Comparison of ENCODE assay signal across 8 cellular contexts in genomic region chr2:96532641-96533291, GRCh38. TPM values are rescaled to one million over a fixed set of nuclear protein-coding genes. Genes with fewer than 3 reads are reported as not detected.
A peak's percentile ranks its signal among the peaks of the same experiment; 100 is the strongest.
DNase-seq lines count a peak whose midpoint lies in the region; ATAC-seq and TF ChIP-seq lines count a peak whose summit lies in the region.

No MANE protein-coding gene starts in this region.

- H3K27ac Mint-ChIP-seq in GM23338 = no peak overlapping the region
- peak overlapping the region; percentile 90 for H3K27ac Mint-ChIP-seq in activated CD8-positive, alpha-beta T cell treated with anti-CD3 and anti-CD28 coated beads for 36 hours

- DNase-seq in GM23338 (ENCODE audit: low spot score) = no peak
- DNase-seq in activated CD8-positive, alpha-beta T cell treated with anti-CD3 and anti-CD28 coated beads for 36 hours = no peak
- DNase-seq in left ventricle myocardium superior = peak; percentile 32
- no peak for DNase-seq in dedifferentiated amniotic fluid mesenchymal stem cell (ENCODE audit: extremely low spot score)
- DNase-seq in NCI-H1930 (lab: John Stamatoyannopoulos, UW) = no peak
- no peak for DNase-seq in T1000 (lab: John Stamatoyannopoulos, UW)

- peaks cover 29% of the 10 kb centered on the region for H3K4me1 ChIP-seq in GM23338 (ENCODE audit: insufficient read depth)

- POLR2A ChIA-PET in activated CD8-positive, alpha-beta T cell treated with anti-CD3 and anti-CD28 coated beads for 36 hours (lab: Charles Lee) = interaction anchor here (0.7 to 23.0 kb wide), 5 partner anchors 14 to 324 kb away, joined by 3 to 438 read pairs (median 4); partner anchors contain the start of genes ARID5A and STARD7

- peak overlapping the region; percentile 92; the same call in 1 of the 2 replicates for H3K4me2 ChIP-seq in GM23338

- no peaks in the 10 kb centered on the region for H3K36me3 Mint-ChIP-seq in GM23338 (ENCODE audit: low read depth)
- peaks cover 3% of the 10 kb centered on the region for H3K36me3 Mint-ChIP-seq in activated CD8-positive, alpha-beta T cell treated with anti-CD3 and anti-CD28 coated beads for 36 hours (ENCODE audit: low read depth)

- H3K27me3 Mint-ChIP-seq in GM23338 (ENCODE audit: insufficient read depth, low read depth, poor library complexity) = peaks cover 20% of the 10 kb centered on the region
- H3K27me3 Mint-ChIP-seq in activated CD8-positive, alpha-beta T cell treated with anti-CD3 and anti-CD28 coated beads for 36 hours = no peaks in the 10 kb centered on the region

- no peaks in the 10 kb centered on the region for H3K79me2 ChIP-seq in GM23338 (replicated peaks; ENCODE audit: insufficient read depth)

- no peaks in the 10 kb centered on the region for H3K36me3 ChIP-seq in GM23338 (ENCODE audit: insufficient read depth)

- H2AFZ ChIP-seq in GM23338 = peak overlapping the region; percentile 72

- H3K4me1 Mint-ChIP-seq in GM23338 = peaks cover 29% of the 10 kb centered on the region
- H3K4me1 Mint-ChIP-seq in activated CD8-positive, alpha-beta T cell treated with anti-CD3 and anti-CD28 coated beads for 36 hours (ENCODE audit: low read depth) = peaks cover 69% of the 10 kb centered on the region

- H3K9me2 ChIP-seq in GM23338 (ENCODE audit: insufficient read depth) = no peaks in the 10 kb centered on the region

- intact Hi-C loops in activated CD8-positive, alpha-beta T cell treated with anti-CD3 and anti-CD28 coated beads for 36 hours (cut with micrococcal nuclease) = loop anchor here (10.0 kb wide), 2 partner anchors 208 to 388 kb away; partner anchors contain the start of genes DUSP2 and ITPRIPL1
- intact Hi-C loops in left ventricle myocardium superior (cut with micrococcal nuclease) = no loop called here

- H3K27ac ChIP-seq in GM23338 (ENCODE audit: low read depth) (no peak overlapping the region), skin epidermis (peak overlapping the region in 20 of 21 experiments; percentile 6 to 88 (median 76))

- no peaks in the 10 kb centered on the region; the same call in 1 of the 2 replicates for H4K20me1 ChIP-seq in GM23338 (replicated peaks; ENCODE audit: insufficient read depth)

- peaks cover 32% of the 10 kb centered on the region for H3K27me3 ChIP-seq in GM23338 (ENCODE audit: insufficient read depth)

- ATAC-seq in GM23338 (no peak), left ventricle myocardium superior (no peak), HG03565 (IDR thresholded peaks at IDR 0.05; ENCODE audit: unreplicated experiment) (no peak)
- no peak for ATAC-seq in activated CD8-positive, alpha-beta T cell treated with anti-CD3 and anti-CD28 coated beads for 36 hours

- no peaks in the 10 kb centered on the region for H3F3A ChIP-seq in GM23338 (replicated peaks; ENCODE audit: low read depth)

- H3K4me3 ChIP-seq in GM23338 (0 out of 2 replicates have a peak overlapping the region, but pooled peaks have one; percentile 54), skin epidermis (no peak overlapping the region)

- CTCF ChIA-PET in activated CD8-positive, alpha-beta T cell treated with anti-CD3 and anti-CD28 coated beads for 36 hours (lab: Charles Lee) = interaction anchor here (0.9 to 5.0 kb wide), 6 partner anchors 22 to 540 kb away, joined by 3 to 30 read pairs (median 4); no protein-coding TSS in a partner anchor

- TF ChIP-seq CTCF in GM23338 (conservative IDR thresholded peaks at IDR 0.05; ENCODE audit: low read depth in 2 of 2) = no peak
- no peak for TF ChIP-seq CTCF in activated CD8-positive, alpha-beta T cell treated with anti-CD3 and anti-CD28 coated beads for 36 hours (IDR thresholded peaks at IDR 0.05)

- no peak overlapping the region; the same call in 2 of the 3 replicates for H3K4me3 Mint-ChIP-seq in GM23338
- H3K4me3 Mint-ChIP-seq in activated CD8-positive, alpha-beta T cell treated with anti-CD3 and anti-CD28 coated beads for 36 hours = no peak overlapping the region

- H3K9me3 Mint-ChIP-seq in GM23338 = no peaks in the 10 kb centered on the region
- no peaks in the 10 kb centered on the region for H3K9me3 Mint-ChIP-seq in activated CD8-positive, alpha-beta T cell treated with anti-CD3 and anti-CD28 coated beads for 36 hours

TF ChIP-seq in GM23338, 12 proteins besides CTCF, POLR2A, EP300 and RAD21 (continues in another document):
- TF ChIP-seq REST (IDR thresholded peaks at IDR 0.05; ENCODE audit: unreplicated experiment) (no peak), NANOG (IDR thresholded peaks at IDR 0.05; ENCODE audit: borderline replicate concordance) (no peak), ZNF331 (CRISPR knock-in tag; IDR thresholded peaks at IDR 0.05; ENCODE audit: low read depth) (no peak), ETS1 (IDR thresholded peaks at IDR 0.05) (no peak), EZH2 (IDR thresholded peaks at IDR 0.05; ENCODE audit: low read depth, unreplicated experiment) (no peak), STAT1 (IDR thresholded peaks at IDR 0.05; ENCODE audit: unreplicated experiment) (no peak), CREB1 (CRISPR knock-in tag; IDR thresholded peaks at IDR 0.05; ENCODE audit: low read depth) (no peak), JUNB (IDR thresholded peaks at IDR 0.05; ENCODE audit: unreplicated experiment) (no peak), ZNF114 (CRISPR knock-in tag; IDR thresholded peaks at IDR 0.05) (no peak), POLR2AphosphoS5 (IDR thresholded peaks at IDR 0.05; ENCODE audit: low read depth) (no peak)

RNA-seq across cellular contexts. Expression of gene ARID5A, which starts 3.8 kb away (rescaled TPM):
- 7.1 and 7.7 TPM in 2 replicates for total RNA-seq in GM23338 (2014; rRNA removed; shearing (Covaris generic))
- 5.5 and 5.9 TPM in 2 replicates for polyA plus RNA-seq in GM23338 (2016; fragmentation: Nextera tagmentation; extraction: Ambion mirVana)
- total RNA-seq in activated CD8-positive, alpha-beta T cell treated with anti-CD3 and anti-CD28 coated beads for 36 hours = 10 to 100 TPM; 61.5 to 64.3 TPM
- 6.9 TPM for total RNA-seq in left ventricle myocardium superior

RNA-seq across cellular contexts. Expression of gene NEURL3, which starts 27.6 kb away (rescaled TPM):
- not detected in 2 replicates for total RNA-seq in GM23338 (2014; rRNA removed; shearing (Covaris generic))
- 0.21 TPM in 1 of 2 replicates, not detected in the other for polyA plus RNA-seq in GM23338 (2016; fragmentation: Nextera tagmentation; extraction: Ambion mirVana)
- under 1 TPM in 1 of 2 experiments, not detected in 1; 0.25 TPM for total RNA-seq in activated CD8-positive, alpha-beta T cell treated with anti-CD3 and anti-CD28 coated beads for 36 hours
- not detected for total RNA-seq in left ventricle myocardium superior
